9 cellular contexts compared by ENCODE assay signal in the genomic region with DNA sequence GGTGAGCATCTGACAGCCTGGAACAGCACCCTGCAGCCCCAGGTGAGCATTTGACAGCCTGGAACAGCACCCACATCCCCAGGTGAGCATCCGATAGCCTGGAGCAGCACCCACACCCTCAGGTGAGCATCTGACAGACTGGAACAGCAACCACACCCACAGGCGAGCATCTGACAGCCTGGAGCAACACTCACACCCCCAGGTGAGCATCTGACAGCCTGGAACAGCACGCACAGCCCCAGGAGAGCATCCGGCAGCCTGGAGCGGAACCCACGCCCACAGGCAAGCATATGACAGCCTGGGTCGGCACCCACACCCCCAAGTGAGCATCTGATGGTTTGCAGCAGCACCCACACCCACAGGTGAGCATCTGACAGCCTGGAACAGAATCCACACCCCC. TPM values are rescaled to one million over a fixed set of nuclear protein-coding genes. Genes with fewer than 3 reads are reported as not detected.
A peak's percentile ranks its signal among the peaks of the same experiment; 100 is the strongest.
DNase-seq lines count a peak whose midpoint lies in the region; ATAC-seq and TF ChIP-seq lines count a peak whose summit lies in the region.
"Not testable (repeated sequence)": the region's sequence is repeated elsewhere in the genome, so short reads cannot be mapped to it uniquely, and the experiment has no call there.
"Had no signal": no experiment of that assay in that cellular context is flagged by ENCODE, and none has a peak within 500 bp of the region (broad histone marks: within the 10 kb centered on the region; RNA-seq: fewer than 3 reads in every experiment).

No MANE protein-coding gene starts in this region.

- H3K27ac ChIP-seq in Panc1 (ENCODE audit: low read length); mammary epithelial cell (ENCODE audit: insufficient read depth, low read depth, low read length); lower lobe of right lung; vagina: not testable (repeated sequence)

- not testable (repeated sequence) for H3K4me2 ChIP-seq in mammary epithelial cell (ENCODE audit: insufficient read depth, low read depth, low read length)

- not testable (repeated sequence) for H3K27me3 Mint-ChIP-seq in activated CD8-positive, alpha-beta T cell treated with anti-CD3 and anti-CD28 coated beads, Interleukin-2, amount 10 ng/mL, durations not matched to agents 7 days and 5 days (ENCODE audit: low read depth)

- dilution Hi-C loops in mammary epithelial cell (cut with HindIII; ENCODE audit: low sequenced_read_pairs): not testable (repeated sequence)

- H3K9me3 ChIP-seq in Panc1 (ENCODE audit: control insufficient read depth, insufficient read depth, low read depth, low read length); mammary epithelial cell (replicated peaks; ENCODE audit: insufficient read depth, low read length); lower lobe of right lung; vagina: not testable (repeated sequence)

- intact Hi-C loops in Panc1 (cut with micrococcal nuclease; ENCODE audit: unreplicated experiment); mammary epithelial cell (cut with micrococcal nuclease); cardiac septum (cut with DNase I); lower lobe of right lung (cut with DNase I); sciatic nerve (cut with DNase I); vagina (cut with DNase I): not testable (repeated sequence)

- TF ChIP-seq CTCF in Panc1 (IDR thresholded peaks at IDR 0.05); mammary epithelial cell (conservative IDR thresholded peaks at IDR 0.05 in 1 of 2, IDR thresholded peaks at IDR 0.05 in 1 of 2; ENCODE audit: extremely low read depth in 1 of 2, insufficient read depth in 1 of 2, low read depth in 1 of 2, low read length in 2 of 2); lower lobe of right lung (IDR thresholded peaks at IDR 0.05); vagina (IDR thresholded peaks at IDR 0.05): not testable (repeated sequence)

- TF ChIP-seq POLR2A in vagina (IDR thresholded peaks at IDR 0.05): not testable (repeated sequence)

- 35% methylated on average over 7 of the region's 7 CpGs for WGBS in mammary epithelial cell (ENCODE audit: low coverage, missing lambda C conversion rate)

- not testable (repeated sequence) for H3K79me2 ChIP-seq in mammary epithelial cell (ENCODE audit: insufficient read depth, low read length)

- POLR2A ChIA-PET in Panc1 (lab: Charles Lee); activated CD8-positive, alpha-beta T cell treated with anti-CD3 and anti-CD28 coated beads, Interleukin-2, amount 10 ng/mL, durations not matched to agents 7 days and 5 days (lab: Charles Lee): not testable (repeated sequence)

- not testable (repeated sequence) for H3K27ac Mint-ChIP-seq in activated CD8-positive, alpha-beta T cell treated with anti-CD3 and anti-CD28 coated beads, Interleukin-2, amount 10 ng/mL, durations not matched to agents 7 days and 5 days

- not testable (repeated sequence) for BruUV-seq in Panc1 (replicated peaks; lab: Mats Ljungman, UMichigan); mammary epithelial cell (replicated peaks; lab: Mats Ljungman, UMichigan)

- H3K4me3 Mint-ChIP-seq in activated CD8-positive, alpha-beta T cell treated with anti-CD3 and anti-CD28 coated beads, Interleukin-2, amount 10 ng/mL, durations not matched to agents 7 days and 5 days: not testable (repeated sequence)

- not testable (repeated sequence) for H3K9me3 Mint-ChIP-seq in activated CD8-positive, alpha-beta T cell treated with anti-CD3 and anti-CD28 coated beads, Interleukin-2, amount 10 ng/mL, durations not matched to agents 7 days and 5 days (ENCODE audit: insufficient read depth)

- peak; percentile 42; the same call in 1 of the 2 replicates for ATAC-seq in Panc1
- not testable (repeated sequence) for ATAC-seq in activated CD8-positive, alpha-beta T cell treated with anti-CD3 and anti-CD28 coated beads, Interleukin-2, amount 10 ng/mL, durations not matched to agents 7 days and 5 days; lower lobe of right lung; sciatic nerve

- not testable (repeated sequence) for H3K4me1 ChIP-seq in Panc1 (ENCODE audit: control insufficient read depth, insufficient read depth, low read length); mammary epithelial cell (ENCODE audit: insufficient read depth, low read length); lower lobe of right lung; vagina

- not testable (repeated sequence) for H3K36me3 ChIP-seq in Panc1 (ENCODE audit: control insufficient read depth, insufficient read depth, low read length); mammary epithelial cell (ENCODE audit: insufficient read depth, low read length); lower lobe of right lung; vagina

- H2AFZ ChIP-seq in mammary epithelial cell (ENCODE audit: low read depth, low read length): not testable (repeated sequence)

- H3K27me3 ChIP-seq in Panc1 (ENCODE audit: control insufficient read depth, insufficient read depth, low read length); mammary epithelial cell (ENCODE audit: insufficient read depth, low read length); lower lobe of right lung (ENCODE audit: low read depth); vagina: not testable (repeated sequence)

- H4K20me1 ChIP-seq in mammary epithelial cell (ENCODE audit: insufficient read depth, low read length): not testable (repeated sequence)

- not testable (repeated sequence) for H3K4me1 Mint-ChIP-seq in activated CD8-positive, alpha-beta T cell treated with anti-CD3 and anti-CD28 coated beads, Interleukin-2, amount 10 ng/mL, durations not matched to agents 7 days and 5 days (ENCODE audit: low read depth)

- in situ Hi-C loops in Panc1 (cut with HindIII; ENCODE audit: low pct_unique_long_range_greater_than_20kb, low sequenced_read_pairs); mammary epithelial cell (cut with MboI; ENCODE audit: low sequenced_read_pairs in 2 of 2): not testable (repeated sequence)

- CTCF ChIA-PET in Panc1 (lab: Charles Lee); activated CD8-positive, alpha-beta T cell treated with anti-CD3 and anti-CD28 coated beads, Interleukin-2, amount 10 ng/mL, durations not matched to agents 7 days and 5 days (lab: Charles Lee); mammary epithelial cell (lab: Charles Lee; ENCODE audit: low non-redundant PET): not testable (repeated sequence)

- H3K9ac ChIP-seq in mammary epithelial cell (ENCODE audit: insufficient read depth, low read length): not testable (repeated sequence)

- DNase-seq in H4 (ENCODE audit: low spot score) (peak; percentile 73), mammary epithelial cell (peak; percentile 28), cardiac septum (ENCODE audit: low spot score) (peak; percentile 92), lower lobe of right lung (peak; percentile 82), sciatic nerve (ENCODE audit: low spot score) (peak; percentile 83), vagina (ENCODE audit: extremely low spot score in 2 of 2) (peak; percentile 96 to 98)
- not testable (repeated sequence) for DNase-seq in Panc1 (ENCODE audit: low read depth, low spot score)
- peak; percentile 28 for DNase-seq in activated CD8-positive, alpha-beta T cell treated with anti-CD3 and anti-CD28 coated beads, Interleukin-2, amount 10 ng/mL, durations not matched to agents 7 days and 5 days

- not testable (repeated sequence) for H3K4me3 ChIP-seq in Panc1 (ENCODE audit: low read depth in 2 of 2, low read length in 2 of 2); mammary epithelial cell (replicated peaks in 1 of 3; ENCODE audit: insufficient read depth in 1 of 3, low read depth in 2 of 3, low read length in 3 of 3); lower lobe of right lung; vagina

- H3K36me3 Mint-ChIP-seq in activated CD8-positive, alpha-beta T cell treated with anti-CD3 and anti-CD28 coated beads, Interleukin-2, amount 10 ng/mL, durations not matched to agents 7 days and 5 days (ENCODE audit: low read depth): not testable (repeated sequence)

RNA-seq across cellular contexts. Expression of gene MMEL1, which starts 51.2 kb away (rescaled TPM):
- not detected in 2 replicates for total RNA-seq in H4 (2014; rRNA removed; shearing (Covaris generic))
- 0.46 TPM for total RNA-seq in Panc1 (2021; ENCODE audit: unreplicated experiment)
- polyA plus RNA-seq in Panc1 (2012; ENCODE audit: insufficient read length): 10.4 TPM
- total RNA-seq in activated CD8-positive, alpha-beta T cell treated with anti-CD3 and anti-CD28 coated beads, Interleukin-2, amount 10 ng/mL, durations not matched to agents 7 days and 5 days: 1 to 10 TPM; 3.7 to 4.0 TPM
- total RNA-seq in mammary epithelial cell: not detected
- not detected for polyA plus RNA-seq in mammary epithelial cell
- polyA minus RNA-seq in mammary epithelial cell: not detected
- total RNA-seq in cardiac septum: not detected
- total RNA-seq in lower lobe of right lung: 7.6 TPM
- 1.7 TPM for total RNA-seq in sciatic nerve
- 4.4 TPM for total RNA-seq in vagina
- total RNA-seq: ascending aorta had no signal
